In the genomic region with DNA sequence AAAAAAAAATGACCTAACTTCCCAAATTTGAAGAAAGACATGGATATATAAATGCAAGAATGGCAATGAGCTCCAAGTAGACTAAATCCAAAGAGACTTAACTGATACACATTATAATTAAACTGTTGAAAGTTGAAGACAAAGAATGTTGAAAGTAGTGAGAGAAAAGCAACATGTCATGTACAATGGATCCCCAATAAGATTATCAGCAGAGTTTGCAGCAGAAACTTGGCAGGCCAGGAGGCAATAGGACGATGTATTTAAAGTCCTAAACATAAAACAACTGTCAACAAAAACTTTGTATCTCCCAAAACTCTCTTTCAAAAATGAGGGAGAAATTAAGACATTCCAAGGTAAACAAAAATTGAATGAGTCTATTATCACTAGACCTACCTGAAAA, we compare ENCODE assay signal across 4 cellular contexts.
"Had no signal": no experiment of that assay in that cellular context is flagged by ENCODE, and none has a peak within 500 bp of the region (broad histone marks: within the 10 kb centered on the region; RNA-seq: fewer than 3 reads in every experiment).

No MANE protein-coding gene starts in this region.

- ATAC-seq: HepG2, K562 had no signal

- H3K4me3 ChIP-seq: K562 had no signal

- H3K27ac ChIP-seq: HL-60, KMS-11 had no signal
